ENCODE assay signal across 8 cellular contexts in genomic region chr3:16884084-16884747, GRCh38. TPM values are rescaled to one million over a fixed set of nuclear protein-coding genes. Genes with fewer than 3 reads are reported as not detected.
DNase-seq lines count a peak whose midpoint lies in the region; ATAC-seq and TF ChIP-seq lines count a peak whose summit lies in the region.

No MANE protein-coding gene starts in this region.

- DNase-seq in OCI-LY7 (ENCODE audit: low spot score) (peak; percentile 83), head of caudate nucleus (peak in 39 of 42 donors; percentile 40 to 84 (median 68)), posterior vena cava (ENCODE audit: low spot score) (peak; percentile 90), uterus (peak; percentile 47 to 65), pons (ENCODE audit: low spot score) (no peak)
- peak; percentile 64 for DNase-seq in activated gamma-delta T cell treated with anti-CD3 and anti-CD28 coated beads, Interleukin-2, amount 50 U/mL, for 16 hours (ENCODE audit: low read depth)

- H3K27me3 ChIP-seq in uterus: no peaks in the 10 kb centered on the region

- peak overlapping the region; percentile 81 for H2AFZ ChIP-seq in OCI-LY7 (ENCODE audit: low read length)

- peaks cover 16% of the 10 kb centered on the region; the same call in 1 of the 2 replicates for H4K20me1 ChIP-seq in OCI-LY7 (ENCODE audit: insufficient read depth, low read length)

- TSS peak; percentile 38 for BruUV-seq in OCI-LY7 (replicated peaks; lab: Mats Ljungman, UMichigan)

- H3K36me3 ChIP-seq in OCI-LY7 (ENCODE audit: insufficient read depth, low read length): no peaks in the 10 kb centered on the region
- H3K36me3 ChIP-seq in uterus: no peaks in the 10 kb centered on the region

- H3K4me1 ChIP-seq in OCI-LY7 (ENCODE audit: insufficient read depth, low read length, poor library complexity, severe bottlenecking) (peaks cover 22% of the 10 kb centered on the region), uterus (no peaks in the 10 kb centered on the region)

- no peaks in the 10 kb centered on the region for H3K9me3 ChIP-seq in OCI-LY7 (ENCODE audit: low read length)
- no peaks in the 10 kb centered on the region for H3K9me3 ChIP-seq in uterus

- H3K79me2 ChIP-seq in OCI-LY7 (ENCODE audit: insufficient read depth, low read depth, low read length): peaks cover 41% of the 10 kb centered on the region

- H3K9me2 ChIP-seq in OCI-LY7 (ENCODE audit: insufficient read depth, low read length): no peaks in the 10 kb centered on the region

- TF ChIP-seq CTCF in OCI-LY7 (conservative IDR thresholded peaks at IDR 0.05; ENCODE audit: low read length) (peak; percentile 77), uterus (IDR thresholded peaks at IDR 0.05) (peak; percentile 45 to 59 (median 53))

- CTCF ChIA-PET in OCI-LY7 (lab: Charles Lee; ENCODE audit: unreplicated experiment): interaction anchor here (0.6 to 1.7 kb wide), 8 partner anchors 13 to 301 kb away, joined by 3 to 5 read pairs (median 3); no protein-coding TSS in a partner anchor

- H3K27ac ChIP-seq in OCI-LY7 (ENCODE audit: low read depth, low read length, poor library complexity, severe bottlenecking) (peak overlapping the region; percentile 79), uterus (peak overlapping the region; percentile 89 to 90)

- peak overlapping the region; percentile 86 for H3K4me2 ChIP-seq in OCI-LY7 (ENCODE audit: low read length)

- H3K4me3 ChIP-seq in OCI-LY7 (ENCODE audit: low read depth, low read length, poor library complexity, severe bottlenecking) (peak overlapping the region; percentile 76), uterus (peak overlapping the region; percentile 70 to 79)

- POLR2A ChIA-PET in OCI-LY7 (lab: Charles Lee): interaction anchor here (0.6 to 7.5 kb wide), 11 partner anchors 14 to 544 kb away, joined by 3 to 96 read pairs (median 4); no protein-coding TSS in a partner anchor

- no peak for TF ChIP-seq POLR2A in uterus (IDR thresholded peaks at IDR 0.05)

- ATAC-seq in GM18498 (IDR thresholded peaks at IDR 0.05; ENCODE audit: unreplicated experiment) (peak; percentile 48), HG02840 (IDR thresholded peaks at IDR 0.05; ENCODE audit: low FRiP score, unreplicated experiment) (peak; percentile 38)

- intact Hi-C loops in OCI-LY7 (cut with micrococcal nuclease; ENCODE audit: unreplicated experiment) (loop anchor here (1.0 to 2.0 kb wide), 2 partner anchors 311 to 349 kb away; no protein-coding TSS in a partner anchor), head of caudate nucleus (cut with DNase I) (no loop called here), posterior vena cava (cut with DNase I) (no loop called here), uterus (cut with DNase I; ENCODE audit: low total_unique reads) (no loop called here)

RNA-seq across cellular contexts. Expression of gene PLCL2, which starts 0.5 kb away (rescaled TPM):
- total RNA-seq in OCI-LY7 (2014; rRNA removed; shearing (Covaris generic)): 41.6 and 42.8 TPM in 2 replicates
- total RNA-seq in OCI-LY7 (2022): 34.1 and 41.1 TPM in 2 replicates
- 10 to 100 TPM; 11.9 TPM for total RNA-seq in posterior vena cava
- 10 to 100 TPM in 3 of 4 donors, 1 to 10 TPM in 1; 9.7 to 63.0 (median 19.5) TPM for total RNA-seq in uterus
